Comparison of ENCODE assay signal across 1 cellular context in genomic region chr19:38545596-38545995, GRCh38.
TF ChIP-seq lines count a peak whose summit lies in the region.

No MANE protein-coding gene starts in this region.

TF ChIP-seq in GM23338, 12 proteins besides CTCF, POLR2A, EP300 and RAD21:
- TF ChIP-seq ZNF462 (CRISPR knock-in tag; IDR thresholded peaks at IDR 0.05) (no peak), CREB1 (CRISPR knock-in tag; IDR thresholded peaks at IDR 0.05; ENCODE audit: low read depth) (no peak)
